13 cellular contexts compared by ENCODE assay signal in genomic region chr20:20134941-20135572, GRCh38.
DNase-seq lines count a peak whose midpoint lies in the region; ATAC-seq and TF ChIP-seq lines count a peak whose summit lies in the region.
"Had no signal": no experiment of that assay in that cellular context is flagged by ENCODE, and none has a peak within 500 bp of the region (broad histone marks: within the 10 kb centered on the region; RNA-seq: fewer than 3 reads in every experiment).

No MANE protein-coding gene starts in this region.

- no peak overlapping the region for H3K27ac Mint-ChIP-seq in immature natural killer cell
- H3K27ac Mint-ChIP-seq: CD8-positive, alpha-beta memory T cell had no signal

- no peak overlapping the region for H3K4me3 Mint-ChIP-seq in immature natural killer cell
- H3K4me3 Mint-ChIP-seq: CD8-positive, alpha-beta memory T cell had no signal

- peak overlapping the region; percentile 56 to 97 (median 96) for H3K27ac ChIP-seq in gastrocnemius medialis
- H3K27ac ChIP-seq: BLaER1, GM23248 had no signal

- peaks cover 4 to 24% (median 13%) of the 10 kb centered on the region in 6 donors for H3K9me3 Mint-ChIP-seq in immature natural killer cell

- in situ Hi-C loops in gastrocnemius medialis (cut with MboI; ENCODE audit: low sequenced_read_pairs in 4 of 4): no loop called here

- no peak for TF ChIP-seq POLR2A in gastrocnemius medialis (IDR thresholded peaks at IDR 0.05)

- TF ChIP-seq CTCF in gastrocnemius medialis (IDR thresholded peaks at IDR 0.05 in 4 of 5, conservative IDR thresholded peaks at IDR 0.05 in 1 of 5): no peak

- H3K36me3 Mint-ChIP-seq in immature natural killer cell: peaks cover 10 to 22% (median 13%) of the 10 kb centered on the region in 3 donors

- no peaks in the 10 kb centered on the region for H3K36me3 ChIP-seq in gastrocnemius medialis
- H3K36me3 ChIP-seq: BLaER1 had no signal

- no peaks in the 10 kb centered on the region for H3K27me3 ChIP-seq in gastrocnemius medialis
- H3K27me3 ChIP-seq: BLaER1 had no signal

- H3K27me3 Mint-ChIP-seq in immature natural killer cell (ENCODE audit: low read depth in 3 of 3): peaks cover 2 to 3% (median 2%) of the 10 kb centered on the region in 3 donors

- ATAC-seq in gastrocnemius medialis: no peak
- no peak for ATAC-seq in HG03342 (IDR thresholded peaks at IDR 0.05; ENCODE audit: unreplicated experiment)
- no peak for ATAC-seq in GM18870 (IDR thresholded peaks at IDR 0.05; ENCODE audit: unreplicated experiment)
- ATAC-seq: K562 had no signal

- DNase-seq in NCI-H82 (lab: John Stamatoyannopoulos, UW): peak; percentile 47
- peak; percentile 53 for DNase-seq in dermis blood vessel endothelial cell
- DNase-seq in immature natural killer cell: peak; percentile 15 to 29 (median 28)
- DNase-seq in gastrocnemius medialis: no peak
- no peak for DNase-seq in NCI-H1417 (lab: John Stamatoyannopoulos, UW)
- DNase-seq: CD8-positive, alpha-beta memory T cell; DMS53; GM23248; H7 had no signal

- peaks cover 0 to 11% of the 10 kb centered on the region in 2 donors for H3K4me1 Mint-ChIP-seq in immature natural killer cell
- H3K4me1 Mint-ChIP-seq: CD8-positive, alpha-beta memory T cell had no signal

- intact Hi-C loops in gastrocnemius medialis (cut with DNase I; ENCODE audit: low total_unique reads): no loop called here

- no peaks in the 10 kb centered on the region for H3K9me3 ChIP-seq in gastrocnemius medialis

- H3K4me1 ChIP-seq in gastrocnemius medialis: peaks cover 32 to 43% of the 10 kb centered on the region in 2 donors

- H3K4me3 ChIP-seq in gastrocnemius medialis: no peak overlapping the region
- H3K4me3 ChIP-seq: BLaER1, GM23248, K562 had no signal

Comparison
In these comparisons a context has a peak if more than half of its experiments do, and no peak if none do; other contexts are left out.
1. DNase-seq: peak in NCI-H82 (single experiment), dermis blood vessel endothelial cell (single experiment) and immature natural killer cell (3 of 3); none in gastrocnemius medialis (0 of 2) and NCI-H1417 (0 of 3).